In genomic region chr1:103527331-103527730, GRCh38 we compare ENCODE assay signal across 9 cellular contexts. TPM values are rescaled to one million over a fixed set of nuclear protein-coding genes. Genes with fewer than 3 reads are reported as not detected.
A peak's percentile ranks its signal among the peaks of the same experiment; 100 is the strongest.
DNase-seq lines count a peak whose midpoint lies in the region; ATAC-seq and TF ChIP-seq lines count a peak whose summit lies in the region.
"Had no signal": no experiment of that assay in that cellular context is flagged by ENCODE, and none has a peak within 500 bp of the region (broad histone marks: within the 10 kb centered on the region; RNA-seq: fewer than 3 reads in every experiment).

No MANE protein-coding gene starts in this region.

- intact Hi-C loops in HCT116 (cut with micrococcal nuclease): no loop called here

- no peaks in the 10 kb centered on the region for H4K20me1 ChIP-seq in HCT116 (ENCODE audit: insufficient read depth)

- H3K4me1 Mint-ChIP-seq in activated naive CD8-positive, alpha-beta T cell (ENCODE audit: low read depth): peaks cover 74% of the 10 kb centered on the region
- H3K4me1 Mint-ChIP-seq in memory B cell: peaks cover 40% of the 10 kb centered on the region

- H3K4me3 ChIP-seq in ACC112 (ENCODE audit: low read depth, low read length) (peak overlapping the region; percentile 98), HCT116 (replicated peaks in 1 of 2; ENCODE audit: low read depth in 1 of 2, low read length in 2 of 2) (peak overlapping the region in 1 of 2 experiments; percentile 90; a peak in 1 of 4 replicates)
- no peak overlapping the region for H3K4me3 ChIP-seq in effector memory CD4-positive, alpha-beta T cell (ENCODE audit: insufficient read depth, low read depth, low read length, poor library complexity, severe bottlenecking)

- peak overlapping the region; percentile 78; the same call in 1 of the 2 replicates for H3K4me2 ChIP-seq in HCT116 (ENCODE audit: low read length)

- H3K4me1 ChIP-seq in ACC112 (ENCODE audit: control insufficient read depth, insufficient read depth, low read length, unreplicated experiment) (peaks cover 11% of the 10 kb centered on the region), HCT116 (ENCODE audit: control insufficient read depth in 1 of 2, insufficient read depth in 2 of 2, low read length in 2 of 2) (peaks cover 0 to 14% of the 10 kb centered on the region in 2 experiments; a peak in 2 of 4 replicates)
- H3K4me1 ChIP-seq in effector memory CD4-positive, alpha-beta T cell (ENCODE audit: control insufficient read depth, insufficient read depth, low read length, poor library complexity, severe bottlenecking): peaks cover 14% of the 10 kb centered on the region

- no peak for TF ChIP-seq RAD21 in HCT116 (IDR thresholded peaks at IDR 0.05; ENCODE audit: low read depth)

- H3K9ac ChIP-seq in HCT116 (ENCODE audit: low read length): no peak overlapping the region

- peak overlapping the region; percentile 82 for H3K27ac Mint-ChIP-seq in activated naive CD8-positive, alpha-beta T cell
- no peak overlapping the region for H3K27ac Mint-ChIP-seq in memory B cell

- peaks cover 33% of the 10 kb centered on the region for H3K36me3 Mint-ChIP-seq in activated naive CD8-positive, alpha-beta T cell
- H3K36me3 Mint-ChIP-seq in memory B cell: peaks cover 29% of the 10 kb centered on the region

- no peaks in the 10 kb centered on the region for H3K9me3 Mint-ChIP-seq in activated naive CD8-positive, alpha-beta T cell (ENCODE audit: low read depth)
- no peaks in the 10 kb centered on the region for H3K9me3 Mint-ChIP-seq in memory B cell

- H3K4me3 Mint-ChIP-seq in activated naive CD8-positive, alpha-beta T cell: peak overlapping the region; percentile 99
- H3K4me3 Mint-ChIP-seq in memory B cell: peak overlapping the region; percentile 17

- ATAC-seq in HCT116 (no peak), memory B cell (ENCODE audit: low read depth) (no peak)

- H3K79me2 ChIP-seq in ACC112 (ENCODE audit: control insufficient read depth, insufficient read depth, low read length, unreplicated experiment): peaks cover 45% of the 10 kb centered on the region
- H3K79me2 ChIP-seq in HCT116 (ENCODE audit: insufficient read depth, low read length): peaks cover 58% of the 10 kb centered on the region

- no peak for DNase-seq in HCT116 (ENCODE audit: low read depth, low spot score)
- DNase-seq in memory B cell (ENCODE audit: low spot score in 2 of 2): no peak
- DNase-seq in effector memory CD4-positive, alpha-beta T cell: no peak
- DNase-seq in KBM-7: no peak
- DNase-seq in AG08395 (ENCODE audit: low spot score): no peak
- no peak for DNase-seq in NCI-H2107 (lab: John Stamatoyannopoulos, UW)
- DNase-seq: activated CD4-positive, CD25-positive, alpha-beta regulatory T cell treated with anti-CD3 and anti-CD28 coated beads, Interleukin-2, amount 50 U/mL, for 72 hours had no signal

- H3K9me2 ChIP-seq in HCT116 (ENCODE audit: insufficient read depth): no peaks in the 10 kb centered on the region

- POLR2A ChIA-PET in HCT116 (lab: Charles Lee): no interaction called here

- H3K27ac ChIP-seq in ACC112 (ENCODE audit: low read depth, low read length) (no peak overlapping the region), HCT116 (ENCODE audit: low read depth, low read length) (no peak overlapping the region)
- no peak overlapping the region for H3K27ac ChIP-seq in effector memory CD4-positive, alpha-beta T cell (ENCODE audit: insufficient read depth, low read length, poor library complexity, severe bottlenecking)

- CTCF ChIA-PET in HCT116 (lab: Charles Lee): no interaction called here

- TF ChIP-seq POLR2A in HCT116 (IDR thresholded peaks at IDR 0.05; ENCODE audit: borderline replicate concordance, extremely low read depth, insufficient read depth, insufficient read length): no peak

- TF ChIP-seq CTCF in HCT116 (IDR thresholded peaks at IDR 0.05 in 2 of 3, conservative IDR thresholded peaks at IDR 0.05 in 1 of 3; ENCODE audit: borderline replicate concordance in 1 of 3, insufficient read depth in 1 of 3, low read depth in 2 of 3, low read length in 2 of 3): no peak

- no TSS peak for BruUV-seq in HCT116 (replicated peaks; lab: Mats Ljungman, UMichigan)

- peaks cover 15% of the 10 kb centered on the region for H3K36me3 ChIP-seq in ACC112 (ENCODE audit: insufficient read depth, low read length)
- H3K36me3 ChIP-seq in HCT116 (ENCODE audit: control insufficient read depth in 1 of 2, insufficient read depth in 2 of 2, low read length in 2 of 2): no peaks in the 10 kb centered on the region
- no peaks in the 10 kb centered on the region for H3K36me3 ChIP-seq in effector memory CD4-positive, alpha-beta T cell (ENCODE audit: control insufficient read depth, insufficient read depth, low read length)

- H3K27me3 ChIP-seq in ACC112 (ENCODE audit: insufficient read depth, low read length) (no peaks in the 10 kb centered on the region), HCT116 (ENCODE audit: insufficient read depth, low read length) (no peaks in the 10 kb centered on the region)
- no peaks in the 10 kb centered on the region for H3K27me3 ChIP-seq in effector memory CD4-positive, alpha-beta T cell (replicated peaks; ENCODE audit: control insufficient read depth, insufficient read depth, low read length, poor library complexity, severe bottlenecking)

- in situ Hi-C loops in KBM-7 (cut with MboI; ENCODE audit: low pct_unique_long_range_greater_than_20kb, low sequenced_read_pairs): no loop called here

- H3K27me3 Mint-ChIP-seq in activated naive CD8-positive, alpha-beta T cell: no peaks in the 10 kb centered on the region
- H3K27me3 Mint-ChIP-seq in memory B cell: no peaks in the 10 kb centered on the region

- no peaks in the 10 kb centered on the region for H3K9me3 ChIP-seq in HCT116 (ENCODE audit: control insufficient read depth in 1 of 2, insufficient read depth in 1 of 2, low read depth in 1 of 2, low read length in 2 of 2)
- no peaks in the 10 kb centered on the region for H3K9me3 ChIP-seq in effector memory CD4-positive, alpha-beta T cell (ENCODE audit: control insufficient read depth, low read length)

- RAD21 ChIA-PET in HCT116 (lab: Charles Lee; ENCODE audit: low non-redundant PET in 1 of 2, low total read pairs in 2 of 2, uncharacterized antibody in 2 of 2, unreplicated experiment in 2 of 2): no interaction called here

- H2AFZ ChIP-seq in ACC112 (ENCODE audit: low read length, unreplicated experiment): no peak overlapping the region
- no peak overlapping the region for H2AFZ ChIP-seq in HCT116 (ENCODE audit: low read depth, low read length, poor library complexity, severe bottlenecking)

TF ChIP-seq in HCT116, 20 proteins besides CTCF, POLR2A, EP300 and RAD21:
- TF ChIP-seq FOSL1 (IDR thresholded peaks at IDR 0.05; ENCODE audit: low read depth) (no peak), CBX3 (IDR thresholded peaks at IDR 0.05; ENCODE audit: low read depth) (no peak), EGR1 (IDR thresholded peaks at IDR 0.05; ENCODE audit: low read depth) (no peak), ZFX (IDR thresholded peaks at IDR 0.05) (no peak), SRF (IDR thresholded peaks at IDR 0.05; ENCODE audit: low read depth) (no peak), POLR2AphosphoS5 (IDR thresholded peaks at IDR 0.05; ENCODE audit: low read depth, low read length) (no peak), SIN3A (IDR thresholded peaks at IDR 0.05; ENCODE audit: low read depth) (no peak), TCF7L2 (IDR thresholded peaks at IDR 0.05; ENCODE audit: borderline replicate concordance, extremely low read depth, insufficient read depth, insufficient read length) (no peak), EZH2 (IDR thresholded peaks at IDR 0.05) (no peak), MAX (IDR thresholded peaks at IDR 0.05) (no peak), YY1 (IDR thresholded peaks at IDR 0.05; ENCODE audit: extremely low read depth, insufficient replicate concordance, low read depth, low read length) (no peak)

RNA-seq across cellular contexts. Expression of gene RNPC3, which starts 1.8 kb away (rescaled TPM):
- total RNA-seq in HCT116 (2021; ENCODE audit: unreplicated experiment): 11.1 TPM
- 7.4 and 7.7 TPM in 2 replicates for polyA plus RNA-seq in HCT116 (2012)

RNA-seq across cellular contexts. Expression of gene AMY2B, which starts 44.1 kb away (rescaled TPM):
- total RNA-seq in HCT116 (2021; ENCODE audit: unreplicated experiment): 2.6 TPM
- polyA plus RNA-seq in HCT116 (2012): 1.3 and 1.8 TPM in 2 replicates
